ENCODE assay signal across 36 cellular contexts in the genomic region with DNA sequence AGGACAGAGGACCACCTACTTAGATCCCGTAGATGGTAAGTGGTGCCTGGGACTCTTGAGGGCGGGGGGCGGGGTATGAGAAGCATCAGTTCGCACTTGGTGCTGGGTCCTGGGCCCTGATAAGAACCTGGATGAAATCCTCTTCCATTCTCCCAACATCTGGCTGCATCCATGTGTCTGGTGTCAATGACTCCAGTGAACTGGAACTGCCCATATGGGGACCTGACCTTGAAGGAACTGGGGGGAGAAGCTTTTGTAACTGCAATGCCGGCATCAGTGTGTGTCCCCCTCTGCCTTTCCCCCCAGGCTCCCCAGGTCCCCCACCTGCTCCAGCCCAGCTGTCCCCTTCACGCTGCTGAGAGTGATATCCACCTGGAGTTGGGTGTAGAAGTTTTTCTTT. TPM values are rescaled to one million over a fixed set of nuclear protein-coding genes. Genes with fewer than 3 reads are reported as not detected.
"Had no signal": no experiment of that assay in that cellular context is flagged by ENCODE, and none has a peak within 500 bp of the region (broad histone marks: within the 10 kb centered on the region; RNA-seq: fewer than 3 reads in every experiment).

No MANE protein-coding gene starts in this region.

- H3K9me3 Mint-ChIP-seq: activated naive CD4-positive, alpha-beta T cell treated with anti-CD3 and anti-CD28 coated beads for 36 hours; activated naive CD8-positive, alpha-beta T cell treated with anti-CD3 and anti-CD28 coated beads for 36 hours; activated T-helper 1 cell treated with anti-CD3 and anti-CD28 coated beads, Interleukin-12 subunit alpha, Interleukin-12 subunit beta, Interleukin-2, Interleukin-4 antibody, amounts not matched to agents 30 ng/mL and 10 ng/mL and 1 ng/mL, durations not matched to agents 14 hours and 24 hours and 36 hours; nephron; stimulated activated naive B cell treated with anti-CD40 and anti-IgM and Interleukin-4, amounts not matched to agents 10 μg/mL and 1 μg/mL and 100 μg/mL, for 72 hours had no signal

- H3K4me3 ChIP-seq: adrenal gland, body of pancreas, esophagus squamous epithelium, heart right ventricle, left ventricle myocardium inferior, lung, mucosa of descending colon, psoas muscle, smooth muscle cell, stomach, thyroid gland, upper lobe of left lung had no signal

- H3K9me3 ChIP-seq: adrenal gland, body of pancreas, esophagus squamous epithelium, heart right ventricle, left ventricle myocardium inferior, mucosa of descending colon, psoas muscle, stomach, thyroid gland, upper lobe of left lung had no signal

- H3K27me3 Mint-ChIP-seq: activated naive CD8-positive, alpha-beta T cell treated with anti-CD3 and anti-CD28 coated beads for 36 hours had no signal

- H3K36me3 ChIP-seq: adrenal gland, esophagus squamous epithelium, heart right ventricle, left ventricle myocardium inferior, stomach, thyroid gland, upper lobe of left lung had no signal

- H3K9ac ChIP-seq: parathyroid adenoma had no signal

- H3K36me3 Mint-ChIP-seq: activated naive CD8-positive, alpha-beta T cell treated with anti-CD3 and anti-CD28 coated beads for 36 hours; stimulated activated naive B cell treated with anti-CD40 and anti-IgM and Interleukin-4, amounts not matched to agents 10 μg/mL and 1 μg/mL and 100 μg/mL, for 72 hours had no signal

- H3K4me1 Mint-ChIP-seq: activated naive CD8-positive, alpha-beta T cell treated with anti-CD3 and anti-CD28 coated beads for 36 hours; stimulated activated naive B cell treated with anti-CD40 and anti-IgM and Interleukin-4, amounts not matched to agents 10 μg/mL and 1 μg/mL and 100 μg/mL, for 72 hours had no signal

- H3K4me2 ChIP-seq: smooth muscle cell had no signal

- H2AFZ ChIP-seq: parathyroid adenoma had no signal

- H3K79me2 ChIP-seq: parathyroid adenoma had no signal

- H3K27ac Mint-ChIP-seq: activated naive CD4-positive, alpha-beta T cell treated with anti-CD3 and anti-CD28 coated beads for 36 hours; activated naive CD8-positive, alpha-beta T cell treated with anti-CD3 and anti-CD28 coated beads for 36 hours; activated T-helper 1 cell treated with anti-CD3 and anti-CD28 coated beads, Interleukin-12 subunit alpha, Interleukin-12 subunit beta, Interleukin-2, Interleukin-4 antibody, amounts not matched to agents 30 ng/mL and 10 ng/mL and 1 ng/mL, durations not matched to agents 14 hours and 24 hours and 36 hours; stimulated activated naive B cell treated with anti-CD40 and anti-IgM and Interleukin-4, amounts not matched to agents 10 μg/mL and 1 μg/mL and 100 μg/mL, for 72 hours had no signal

- H3K27me3 ChIP-seq: body of pancreas, thyroid gland, upper lobe of left lung had no signal

- H3K4me3 Mint-ChIP-seq: activated naive CD4-positive, alpha-beta T cell treated with anti-CD3 and anti-CD28 coated beads for 36 hours; activated naive CD8-positive, alpha-beta T cell treated with anti-CD3 and anti-CD28 coated beads for 36 hours; activated T-helper 1 cell treated with anti-CD3 and anti-CD28 coated beads, Interleukin-12 subunit alpha, Interleukin-12 subunit beta, Interleukin-2, Interleukin-4 antibody, amounts not matched to agents 30 ng/mL and 10 ng/mL and 1 ng/mL, durations not matched to agents 14 hours and 24 hours and 36 hours; nephron; stimulated activated naive B cell treated with anti-CD40 and anti-IgM and Interleukin-4, amounts not matched to agents 10 μg/mL and 1 μg/mL and 100 μg/mL, for 72 hours had no signal

- H3K27ac ChIP-seq: adrenal gland, body of pancreas, esophagus squamous epithelium, heart right ventricle, left ventricle myocardium inferior, parathyroid adenoma, psoas muscle, stomach, thyroid gland, upper lobe of left lung, VCaP had no signal

- DNase-seq: activated CD4-positive, alpha-beta T cell treated with anti-CD3 and anti-CD28 coated beads for 48 hours; activated CD4-positive, alpha-beta T cell treated with anti-CD3 and anti-CD28 coated beads, Interleukin-2, amount 50 U/mL, for 48 hours; activated CD8-positive, alpha-beta memory T cell treated with anti-CD3 and anti-CD28 coated beads, Interleukin-2, amount 50 U/mL, for 4 hours; activated effector memory CD4-positive, alpha-beta T cell treated with anti-CD3 and anti-CD28 coated beads, Interleukin-2, amount 50 U/mL, for 16 hours; activated naive CD4-positive, alpha-beta T cell treated with anti-CD3 and anti-CD28 coated beads for 36 hours; activated naive CD8-positive, alpha-beta T cell treated with anti-CD3 and anti-CD28 coated beads for 36 hours; activated T-cell treated with anti-CD3 and anti-CD28 coated beads, Interleukin-2, amount 50 U/mL, for 1 hour; adrenal gland; aorta; body of pancreas; dermis blood vessel endothelial cell; effector CD4-positive, alpha-beta T cell; esophagus squamous epithelium; foreskin melanocyte; heart right ventricle; left ventricle myocardium inferior; mucosa of descending colon; nucleus accumbens; psoas muscle; stimulated activated CD4-positive, alpha-beta T cell treated with anti-CD3 and anti-CD28 coated beads, Interleukin-1b, Interleukin-23, amount 100 ng/mL, for 48 hours; stimulated activated CD4-positive, alpha-beta T cell treated with anti-CD3 and anti-CD28 coated beads, Interleukin-4, amount 100 ng/mL, for 4 hours; stimulated activated CD8-positive, alpha-beta memory T cell treated with anti-CD3 and anti-CD28 coated beads, Interleukin-4, amount 100 ng/mL, for 48 hours; stimulated activated naive B cell treated with anti-CD40 and anti-IgM and Interleukin-4, amounts not matched to agents 10 μg/mL and 1 μg/mL and 100 μg/mL, for 72 hours; stomach; thyroid gland; upper lobe of left lung had no signal

- ATAC-seq: activated CD4-positive, CD25-positive, alpha-beta regulatory T cell treated with anti-CD3 and anti-CD28 coated beads, Interleukin-2, amount 50 U/mL, for 24 hours; body of pancreas; heart right ventricle; mucosa of descending colon; psoas muscle; stimulated activated naive B cell treated with anti-CD40 and anti-IgM and Interleukin-4, amounts not matched to agents 10 μg/mL and 1 μg/mL and 100 μg/mL, for 72 hours had no signal

RNA-seq across cellular contexts. Expression of a gene that starts 52.7 kb away (rescaled TPM):
- total RNA-seq: activated CD8-positive, alpha-beta memory T cell treated with anti-CD3 and anti-CD28 coated beads for 36 hours; activated naive CD4-positive, alpha-beta T cell treated with anti-CD3 and anti-CD28 coated beads for 36 hours; aorta; esophagus squamous epithelium; left ventricle myocardium inferior; mesenteric fat pad; myocyte; upper lobe of left lung had no signal
- polyA plus RNA-seq: aorta, heart right ventricle had no signal
